Comparison of ENCODE assay signal across 8 cellular contexts in genomic region chr18:63119647-63120046, GRCh38.
DNase-seq lines count a peak whose midpoint lies in the region; ATAC-seq and TF ChIP-seq lines count a peak whose summit lies in the region.

No MANE protein-coding gene starts in this region.

- peaks cover 10% of the 10 kb centered on the region for H3K27me3 Mint-ChIP-seq in activated CD8-positive, alpha-beta T cell treated with anti-CD3 and anti-CD28 coated beads for 36 hours

- H3K27me3 ChIP-seq in right cardiac atrium (ENCODE audit: control insufficient read depth, insufficient read depth) (no peaks in the 10 kb centered on the region), testis (no peaks in the 10 kb centered on the region)

- peak; percentile 42 for TF ChIP-seq CTCF in NB4 (IDR thresholded peaks at IDR 0.05; ENCODE audit: low read depth, low read length)
- TF ChIP-seq CTCF in activated CD8-positive, alpha-beta T cell treated with anti-CD3 and anti-CD28 coated beads for 36 hours (IDR thresholded peaks at IDR 0.05): peak; percentile 23
- peak in 2 of 3 experiments; percentile 15 to 19 for TF ChIP-seq CTCF in testis (IDR thresholded peaks at IDR 0.05)

- no peaks in the 10 kb centered on the region for H3K9me3 Mint-ChIP-seq in activated CD8-positive, alpha-beta T cell treated with anti-CD3 and anti-CD28 coated beads for 36 hours

- no peaks in the 10 kb centered on the region for H3K36me3 Mint-ChIP-seq in activated CD8-positive, alpha-beta T cell treated with anti-CD3 and anti-CD28 coated beads for 36 hours (ENCODE audit: low read depth)

- intact Hi-C loops in activated CD8-positive, alpha-beta T cell treated with anti-CD3 and anti-CD28 coated beads for 36 hours (cut with micrococcal nuclease): loop anchor here (10.0 kb wide), 1 partner anchor 105 kb away; no protein-coding TSS in a partner anchor
- intact Hi-C loops in right cardiac atrium (cut with DNase I): no loop called here
- intact Hi-C loops in testis (cut with DNase I; ENCODE audit: low total_unique reads): no loop called here

- no peak overlapping the region for H3K27ac Mint-ChIP-seq in activated CD8-positive, alpha-beta T cell treated with anti-CD3 and anti-CD28 coated beads for 36 hours

- 38% methylated on average over 3 of the region's 3 CpGs for WGBS in right cardiac atrium
- WGBS in testis, 2 donors: 61 to 80% methylated on average over 3 of the region's 3 CpGs

- no peaks in the 10 kb centered on the region for H3K36me3 ChIP-seq in testis (ENCODE audit: low read depth, missing control alignments)

- no peak overlapping the region for H3K27ac ChIP-seq in right cardiac atrium (ENCODE audit: low read length)
- H3K27ac ChIP-seq in testis: no peak overlapping the region

- TF ChIP-seq POLR2A in NB4 (IDR thresholded peaks at IDR 0.05; ENCODE audit: extremely low read depth, insufficient read length) (no peak), testis (IDR thresholded peaks at IDR 0.05) (no peak)

- CTCF ChIA-PET in activated CD8-positive, alpha-beta T cell treated with anti-CD3 and anti-CD28 coated beads for 36 hours (lab: Charles Lee): interaction anchor here (0.7 to 5.0 kb wide), 16 partner anchors 8 to 320 kb away, joined by 3 to 29 read pairs (median 4); partner anchors contain the start of gene BCL2

- no peaks in the 10 kb centered on the region for H3K4me1 ChIP-seq in right cardiac atrium (ENCODE audit: control insufficient read depth, insufficient read depth, low read length)
- no peaks in the 10 kb centered on the region for H3K4me1 ChIP-seq in testis

- no peak overlapping the region for H3K4me3 Mint-ChIP-seq in activated CD8-positive, alpha-beta T cell treated with anti-CD3 and anti-CD28 coated beads for 36 hours

- POLR2A ChIA-PET in activated CD8-positive, alpha-beta T cell treated with anti-CD3 and anti-CD28 coated beads for 36 hours (lab: Charles Lee): no interaction called here

- peak; percentile 34 for DNase-seq in stimulated activated CD4-positive, alpha-beta T cell treated with anti-CD3 and anti-CD28 coated beads, Interleukin-15, amount 100 ng/mL, for 24 hours
- DNase-seq in stimulated activated CD4-positive, alpha-beta T cell treated with anti-CD3 and anti-CD28 coated beads, Interleukin-1b, Interleukin-23, amount 100 ng/mL, for 48 hours: no peak
- DNase-seq in NB4 (ENCODE audit: low read depth) (peak; percentile 67), right cardiac atrium (no peak), testis (peak; percentile 55)
- peak; percentile 53 for DNase-seq in activated CD8-positive, alpha-beta T cell treated with anti-CD3 and anti-CD28 coated beads for 36 hours

- H3K4me1 Mint-ChIP-seq in activated CD8-positive, alpha-beta T cell treated with anti-CD3 and anti-CD28 coated beads for 36 hours (ENCODE audit: low read depth): peaks cover 5% of the 10 kb centered on the region

- H3K4me3 ChIP-seq in NB4 (ENCODE audit: low read depth, low read length) (no peak overlapping the region), right cardiac atrium (ENCODE audit: low read length) (no peak overlapping the region), testis (no peak overlapping the region)

- peak; percentile 67 for ATAC-seq in activated CD8-positive, alpha-beta T cell treated with anti-CD3 and anti-CD28 coated beads for 36 hours
- ATAC-seq in right cardiac atrium (peak; percentile 58), GM21576 (IDR thresholded peaks at IDR 0.05; ENCODE audit: unreplicated experiment) (no peak), HG03442 (IDR thresholded peaks at IDR 0.05; ENCODE audit: unreplicated experiment) (no peak)

- H3K9me3 ChIP-seq in right cardiac atrium (ENCODE audit: control insufficient read depth, low read length) (no peaks in the 10 kb centered on the region), testis (no peaks in the 10 kb centered on the region)

Comparison
In these comparisons a context has a peak if more than half of its experiments do, and no peak if none do; other contexts are left out.
1. DNase-seq: peak in stimulated activated CD4-positive, alpha-beta T cell treated with anti-CD3 and anti-CD28 coated beads, Interleukin-15, amount 100 ng/mL, for 24 hours (single experiment), NB4 (single experiment), activated CD8-positive, alpha-beta T cell treated with anti-CD3 and anti-CD28 coated beads for 36 hours (single experiment) and testis (single experiment); none in stimulated activated CD4-positive, alpha-beta T cell treated with anti-CD3 and anti-CD28 coated beads, Interleukin-1b, Interleukin-23, amount 100 ng/mL, for 48 hours (single experiment) and right cardiac atrium (0 of 3).
2. ATAC-seq: peak in activated CD8-positive, alpha-beta T cell treated with anti-CD3 and anti-CD28 coated beads for 36 hours (single experiment) and right cardiac atrium (2 of 2); none in GM21576 (single experiment) and HG03442 (single experiment).
3. Peak in every context shown above with its lines, with median percentiles within 50 percentile points of each other: CTCF ChIP-seq.